Comparison of ENCODE assay signal across 28 cellular contexts in the genomic region with DNA sequence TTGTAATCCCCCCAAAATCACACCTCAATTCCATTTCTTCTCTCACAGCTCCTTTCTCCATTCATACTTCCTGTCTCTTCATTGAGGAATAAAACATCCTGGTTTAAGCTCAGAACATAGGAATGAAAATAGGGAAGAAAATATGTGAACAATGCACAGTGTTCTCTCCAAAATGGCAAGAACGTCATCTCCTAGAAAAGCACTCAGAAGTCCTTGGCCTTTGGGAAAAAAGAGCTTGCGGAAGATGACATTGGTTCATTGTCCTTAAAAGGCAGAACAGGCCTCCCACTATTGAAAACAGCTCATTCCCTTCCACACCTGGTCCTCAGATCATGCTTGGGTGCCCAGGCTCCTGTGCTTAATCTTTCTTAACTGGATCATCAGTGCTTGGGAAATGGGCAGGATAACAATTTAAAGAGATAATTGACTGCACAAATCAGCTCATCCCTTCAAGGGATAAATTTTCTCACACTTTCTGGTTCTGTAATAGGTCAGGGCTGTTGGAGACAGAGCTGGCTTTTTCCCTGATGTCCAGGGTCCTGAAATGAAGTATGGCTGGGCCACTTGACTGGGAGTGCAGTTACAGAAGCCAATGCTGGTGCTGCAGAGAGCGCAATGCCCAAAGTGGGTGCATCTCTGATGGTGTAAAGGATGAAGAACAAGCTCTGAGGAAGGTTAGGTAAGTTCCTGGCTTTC.
DNase-seq lines count a peak whose midpoint lies in the region; ATAC-seq, FAIRE-seq and TF ChIP-seq lines count a peak whose summit lies in the region.
"Had no signal": no experiment of that assay in that cellular context is flagged by ENCODE, and none has a peak within 500 bp of the region (broad histone marks: within the 10 kb centered on the region; RNA-seq: fewer than 3 reads in every experiment).

No MANE protein-coding gene starts in this region.

- no peak for TF ChIP-seq RAD21 in A549 (conservative IDR thresholded peaks at IDR 0.05 in 1 of 2, IDR thresholded peaks at IDR 0.05 in 1 of 2)

- no peak for ATAC-seq in A549
- no peak for ATAC-seq in CD4-positive, alpha-beta T cell (ENCODE audit: poor library complexity)
- no peak for ATAC-seq in left lobe of liver
- no peak for ATAC-seq in GM21423 (IDR thresholded peaks at IDR 0.05; ENCODE audit: unreplicated experiment)
- ATAC-seq: activated T-helper 17 cell treated with anti-CD3 and anti-CD28 coated beads, Interleukin-2, amount 50 U/mL, for 72 hours; body of pancreas; K562; left colon; stimulated activated memory B cell treated with anti-CD40 and anti-IgM and Interleukin-4, amounts not matched to agents 10 μg/mL and 1 μg/mL and 100 μg/mL, for 72 hours; WTC11 had no signal

- no peak for TF ChIP-seq CTCF in A549 (IDR thresholded peaks at IDR 0.05)
- no peak for TF ChIP-seq CTCF in fibroblast of villous mesenchyme (IDR thresholded peaks at IDR 0.05; ENCODE audit: insufficient read depth, low read depth, low read length)
- TF ChIP-seq CTCF in CD4-positive, alpha-beta T cell (IDR thresholded peaks at IDR 0.05): no peak

- H3K4me3 ChIP-seq in A549 (no peak overlapping the region), fibroblast of villous mesenchyme (ENCODE audit: low read depth, low read length) (no peak overlapping the region)
- H3K4me3 ChIP-seq: body of pancreas, coronary artery, HAP-1, K562, prostate gland had no signal

- no peaks in the 10 kb centered on the region for H3K36me3 Mint-ChIP-seq in CD4-positive, alpha-beta T cell (ENCODE audit: low read depth)
- H3K36me3 Mint-ChIP-seq: stimulated activated memory B cell treated with anti-CD40 and anti-IgM and Interleukin-4, amounts not matched to agents 10 μg/mL and 1 μg/mL and 100 μg/mL, for 72 hours had no signal

- no peak overlapping the region for H3K27ac Mint-ChIP-seq in CD4-positive, alpha-beta T cell
- H3K27ac Mint-ChIP-seq: activated naive CD8-positive, alpha-beta T cell; activated T-helper 17 cell treated with anti-CD3 and anti-CD28 coated beads, Interleukin-2, amount 50 U/mL, for 72 hours; endodermal cell; stimulated activated memory B cell treated with anti-CD40 and anti-IgM and Interleukin-4, amounts not matched to agents 10 μg/mL and 1 μg/mL and 100 μg/mL, for 72 hours; T-helper 2 cell treated with Interferon-gamma antibody and Interleukin-4, amounts not matched to agents 5 μg/mL and 100 μg/mL, for 36 hours; WTC11 had no signal

- CTCF ChIA-PET in A549 (lab: Yijun Ruan, JAX): interaction anchor here (1.0 to 1.6 kb wide), 2 partner anchors 20 to 88 kb away, joined by 3 read pairs; no protein-coding TSS in a partner anchor
- CTCF ChIA-PET in CD4-positive, alpha-beta T cell (lab: Charles Lee): no interaction called here

- DNase-seq in A549 (ENCODE audit: low read depth in 1 of 2, low spot score in 1 of 2) (no peak), HCEC 1CT (peak; percentile 66), amniotic epithelial cell (ENCODE audit: low read depth) (peak; percentile 29), fibroblast of villous mesenchyme (ENCODE audit: low read depth) (peak; percentile 80), left lobe of liver (ENCODE audit: low spot score) (no peak)
- DNase-seq in CD4-positive, alpha-beta T cell: no peak
- DNase-seq in stimulated activated naive CD4-positive, alpha-beta T cell treated with Interleukin-2 at 50 U/mL for 16 hours (lab: John Stamatoyannopoulos, UW): no peak
- DNase-seq: body of pancreas; C1 segment of cervical spinal cord; endodermal cell; head of caudate nucleus; left colon; midbrain; NCI-H524 treated with DMSO at 0.1 percent for 48 hours; RPMI8226; stimulated activated CD4-positive, alpha-beta T cell treated with anti-CD3 and anti-CD28 coated beads, Interleukin-1b, Interleukin-23, amount 100 ng/mL, for 48 hours had no signal

- no peaks in the 10 kb centered on the region for H3K9me3 Mint-ChIP-seq in CD4-positive, alpha-beta T cell
- H3K9me3 Mint-ChIP-seq: activated T-helper 17 cell treated with anti-CD3 and anti-CD28 coated beads, Interleukin-2, amount 50 U/mL, for 72 hours; endodermal cell; stimulated activated memory B cell treated with anti-CD40 and anti-IgM and Interleukin-4, amounts not matched to agents 10 μg/mL and 1 μg/mL and 100 μg/mL, for 72 hours; T-helper 2 cell treated with Interferon-gamma antibody and Interleukin-4, amounts not matched to agents 5 μg/mL and 100 μg/mL, for 36 hours; WTC11 had no signal

- H3K4me2 ChIP-seq in A549: no peak overlapping the region

- H3K9me3 ChIP-seq in A549: no peaks in the 10 kb centered on the region
- no peaks in the 10 kb centered on the region for H3K9me3 ChIP-seq in CD4-positive, alpha-beta T cell (ENCODE audit: control insufficient read depth, low read length)
- H3K9me3 ChIP-seq: body of pancreas, HAP-1, prostate gland had no signal

- no peaks in the 10 kb centered on the region for H3K4me1 Mint-ChIP-seq in CD4-positive, alpha-beta T cell (ENCODE audit: low read depth)
- H3K4me1 Mint-ChIP-seq: activated T-helper 17 cell treated with anti-CD3 and anti-CD28 coated beads, Interleukin-2, amount 50 U/mL, for 72 hours; stimulated activated memory B cell treated with anti-CD40 and anti-IgM and Interleukin-4, amounts not matched to agents 10 μg/mL and 1 μg/mL and 100 μg/mL, for 72 hours had no signal

- no peak overlapping the region for H3K4me3 Mint-ChIP-seq in CD4-positive, alpha-beta T cell
- H3K4me3 Mint-ChIP-seq: activated naive CD8-positive, alpha-beta T cell; activated T-helper 17 cell treated with anti-CD3 and anti-CD28 coated beads, Interleukin-2, amount 50 U/mL, for 72 hours; endodermal cell; stimulated activated memory B cell treated with anti-CD40 and anti-IgM and Interleukin-4, amounts not matched to agents 10 μg/mL and 1 μg/mL and 100 μg/mL, for 72 hours; T-helper 2 cell treated with Interferon-gamma antibody and Interleukin-4, amounts not matched to agents 5 μg/mL and 100 μg/mL, for 36 hours; WTC11 had no signal

- no peak for TF ChIP-seq POLR2A in A549 (IDR thresholded peaks at IDR 0.05; ENCODE audit: low read length)

- H3K4me1 ChIP-seq in A549: peaks cover 18% of the 10 kb centered on the region
- H3K4me1 ChIP-seq: body of pancreas, HAP-1, prostate gland had no signal

- H3K27me3 Mint-ChIP-seq in CD4-positive, alpha-beta T cell: no peaks in the 10 kb centered on the region
- H3K27me3 Mint-ChIP-seq: activated naive CD8-positive, alpha-beta T cell had no signal

- H3K27ac ChIP-seq in A549: no peak overlapping the region
- H3K27ac ChIP-seq in CD4-positive, alpha-beta T cell (ENCODE audit: low read depth, low read length): no peak overlapping the region
- H3K27ac ChIP-seq: 22Rv1, body of pancreas, coronary artery, prostate gland had no signal

- TF ChIP-seq EP300 in A549 (IDR thresholded peaks at IDR 0.05): no peak

- H3K27me3 ChIP-seq in CD4-positive, alpha-beta T cell (ENCODE audit: control insufficient read depth, insufficient read depth, low read length): no peaks in the 10 kb centered on the region
- H3K27me3 ChIP-seq: body of pancreas had no signal

- intact Hi-C loops in CD4-positive, alpha-beta T cell (cut with DNase I, micrococcal nuclease): no loop called here

- FAIRE-seq in A549 (lab: Jason Lieb, UNC): no peak
- FAIRE-seq: D721Med, K562 had no signal

- WGBS in A549 (ENCODE audit: missing lambda C conversion rate): 95% methylated on average over 3 of the region's 3 CpGs

- POLR2A ChIA-PET in A549 (lab: Yijun Ruan, JAX): no interaction called here
- POLR2A ChIA-PET in CD4-positive, alpha-beta T cell (lab: Charles Lee): no interaction called here

TF ChIP-seq in A549, 52 proteins besides CTCF, POLR2A, EP300 and RAD21:
- TF ChIP-seq HMGXB4 (CRISPR knock-in tag; IDR thresholded peaks at IDR 0.05; ENCODE audit: borderline replicate concordance) (no peak), SMC3 (IDR thresholded peaks at IDR 0.05) (no peak), TFCP2L1 (CRISPR knock-in tag; IDR thresholded peaks at IDR 0.05) (no peak), REST (IDR thresholded peaks at IDR 0.05) (peak; percentile 26; the same call in 1 of the 2 replicates)
TF ChIP-seq in A549: peak in this region for 1.

Comparison
In these comparisons a context has a peak if more than half of its experiments do, and no peak if none do; other contexts are left out.
1. DNase-seq: peak in HCEC 1CT (single experiment), amniotic epithelial cell (single experiment) and fibroblast of villous mesenchyme (single experiment); none in A549 (0 of 2), CD4-positive, alpha-beta T cell (0 of 10), left lobe of liver (single experiment) and stimulated activated naive CD4-positive, alpha-beta T cell treated with Interleukin-2 at 50 U/mL for 16 hours (single experiment).